Comparison of ENCODE assay signal across 16 cellular contexts in the genomic region with DNA sequence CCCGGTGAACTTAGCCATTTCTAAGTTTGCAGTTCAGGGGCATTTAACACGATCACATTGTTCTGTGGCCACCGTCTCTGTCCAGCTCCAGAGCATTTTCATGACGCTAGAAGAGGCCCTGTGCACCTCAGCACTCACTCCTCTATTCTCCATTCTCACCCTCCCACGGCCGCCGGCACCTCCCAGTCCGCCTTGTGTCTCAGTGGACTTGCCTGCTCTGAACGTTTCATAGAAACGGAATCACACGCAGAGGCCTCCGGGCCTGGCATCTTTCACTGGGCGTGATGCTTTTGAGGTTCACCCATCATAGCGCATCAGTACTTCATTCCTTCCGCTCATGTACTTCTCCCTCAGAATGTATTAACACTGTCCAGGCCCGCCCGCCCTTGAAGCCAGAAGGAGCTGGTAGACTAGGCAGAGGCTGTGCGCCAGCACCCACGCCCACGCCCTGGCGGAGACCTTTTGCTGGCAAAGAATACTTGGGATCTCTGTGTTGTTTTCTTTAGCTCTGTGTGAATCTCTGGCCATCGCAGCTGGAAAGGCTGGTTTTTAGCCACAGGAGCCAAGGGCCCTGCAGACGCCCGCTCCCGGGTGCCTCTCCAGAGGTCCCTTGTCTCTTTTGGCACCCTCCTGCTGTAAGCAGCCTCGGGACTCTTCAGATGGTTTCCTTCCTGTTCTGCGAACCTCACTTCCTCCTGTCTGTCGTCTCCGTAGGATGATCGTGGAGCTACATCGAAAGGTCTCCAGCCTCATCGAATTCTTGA. TPM values are rescaled to one million over a fixed set of nuclear protein-coding genes. Genes with fewer than 3 reads are reported as not detected.
DNase-seq lines count a peak whose midpoint lies in the region; ATAC-seq and TF ChIP-seq lines count a peak whose summit lies in the region.
"Had no signal": no experiment of that assay in that cellular context is flagged by ENCODE, and none has a peak within 500 bp of the region (broad histone marks: within the 10 kb centered on the region; RNA-seq: fewer than 3 reads in every experiment).

No MANE protein-coding gene starts in this region.

- POLR2A ChIA-PET in MCF 10A (lab: Yijun Ruan, JAX) = interaction anchor here (0.7 kb wide), 1 partner anchor 158 kb away, joined by 3 read pairs; no protein-coding TSS in a partner anchor

- BruUV-seq in MCF 10A (replicated peaks; lab: Mats Ljungman, UMichigan) = no TSS peak

- H3K9ac ChIP-seq in H9 (ENCODE audit: extremely low read depth, insufficient read length, low read length) = no peak overlapping the region
- H3K9ac ChIP-seq: SK-N-SH had no signal

- TF ChIP-seq CTCF in breast epithelium (IDR thresholded peaks at IDR 0.05) (no peak), MCF 10A (IDR thresholded peaks at IDR 0.05; ENCODE audit: unreplicated experiment) (no peak), neural crest cell (conservative IDR thresholded peaks at IDR 0.05) (no peak), progenitor cell of endocrine pancreas (IDR thresholded peaks at IDR 0.05; ENCODE audit: unreplicated experiment) (no peak), H9 (conservative IDR thresholded peaks at IDR 0.05) (no peak)

- H2BK15ac ChIP-seq in H9 (ENCODE audit: low read depth, low read length) = no peak overlapping the region

- no peak overlapping the region for H3K27ac Mint-ChIP-seq in MCF 10A (ENCODE audit: low read depth, unreplicated experiment)
- H3K27ac Mint-ChIP-seq in neural crest cell (ENCODE audit: unreplicated experiment) = no peak overlapping the region
- no peak overlapping the region for H3K27ac Mint-ChIP-seq in progenitor cell of endocrine pancreas
- H3K27ac Mint-ChIP-seq in H9 = no peak overlapping the region; a peak in 1 of 7 replicates

- no peak overlapping the region for H3K14ac ChIP-seq in H9 (ENCODE audit: insufficient read depth, low read length)

- H3K36me3 Mint-ChIP-seq in MCF 10A (ENCODE audit: insufficient read depth, unreplicated experiment) (peaks cover 87% of the 10 kb centered on the region), neural crest cell (ENCODE audit: low read depth) (peaks cover 24% of the 10 kb centered on the region), progenitor cell of endocrine pancreas (ENCODE audit: insufficient read depth) (peaks cover 22% of the 10 kb centered on the region), H9 (ENCODE audit: insufficient read depth in 1 of 3, low read depth in 3 of 3) (peaks cover 28 to 72% (median 60%) of the 10 kb centered on the region in 3 experiments)

- H4K91ac ChIP-seq in H9 (ENCODE audit: insufficient read length, low read depth, low read length) = no peak overlapping the region

- H3K4me1 ChIP-seq in breast epithelium (peaks cover 0 to 8% of the 10 kb centered on the region in 2 donors), H9 (ENCODE audit: insufficient read depth, low read length) (no peaks in the 10 kb centered on the region)

- peaks cover 11% of the 10 kb centered on the region for H3K4me1 Mint-ChIP-seq in MCF 10A (ENCODE audit: insufficient read depth, unreplicated experiment)
- H3K4me1 Mint-ChIP-seq in neural crest cell = no peaks in the 10 kb centered on the region
- no peaks in the 10 kb centered on the region for H3K4me1 Mint-ChIP-seq in progenitor cell of endocrine pancreas (ENCODE audit: low read depth)
- H3K4me1 Mint-ChIP-seq in H9 = no peaks in the 10 kb centered on the region

- no peaks in the 10 kb centered on the region for H3K79me1 ChIP-seq in H9 (ENCODE audit: insufficient read depth, low read depth, low read length, poor library complexity, severe bottlenecking)

- H2AFZ ChIP-seq in H9 (ENCODE audit: low read length) = no peak overlapping the region

- H3K36me3 ChIP-seq in breast epithelium = peaks cover 3% of the 10 kb centered on the region

- no peak for ATAC-seq in HG02973 (IDR thresholded peaks at IDR 0.05; ENCODE audit: unreplicated experiment)

- peak overlapping the region in 2 of 3 donors; percentile 11 to 20 for H3K4me3 ChIP-seq in breast epithelium

- WGBS in H9 (ENCODE audit: extremely low coverage, insufficient read length, low lambda C conversion rate) = no CpG with 5 or more reads among the region's 32 CpGs

- H3K79me2 ChIP-seq in H9 (ENCODE audit: insufficient read depth, low read length) = no peaks in the 10 kb centered on the region

- H3K4me2 ChIP-seq in H9 (ENCODE audit: insufficient read depth, insufficient read length, low read length) = no peak overlapping the region
- H3K4me2 ChIP-seq: SK-N-SH had no signal

- H2BK12ac ChIP-seq in H9 (ENCODE audit: insufficient read length, low read depth, low read length) = no peak overlapping the region

- H2BK120ac ChIP-seq in H9 (ENCODE audit: low read depth, low read length, poor library complexity, severe bottlenecking) = no peak overlapping the region

- CTCF ChIA-PET in MCF 10A (lab: Yijun Ruan, JAX) = no interaction called here

- no peak for TF ChIP-seq POLR2A in breast epithelium (IDR thresholded peaks at IDR 0.05)

- peaks cover 4% of the 10 kb centered on the region for H3K23me2 ChIP-seq in H9 (ENCODE audit: insufficient read length, low read depth, low read length, poor library complexity, severe bottlenecking)

- no peaks in the 10 kb centered on the region for H3K27me3 ChIP-seq in breast epithelium
- no peaks in the 10 kb centered on the region for H3K27me3 ChIP-seq in H9 (ENCODE audit: insufficient read depth, low read length)

- H4K8ac ChIP-seq in H9 (replicated peaks; ENCODE audit: insufficient read length, low read depth, low read length) = no peak overlapping the region

- intact Hi-C loops in breast epithelium (cut with DNase I; ENCODE audit: low total_unique reads) (no loop called here), MCF 10A (cut with micrococcal nuclease) (no loop called here)

- H3K9me3 Mint-ChIP-seq in MCF 10A (ENCODE audit: unreplicated experiment) (no peaks in the 10 kb centered on the region), neural crest cell (peaks cover 7% of the 10 kb centered on the region), progenitor cell of endocrine pancreas (ENCODE audit: low read depth) (no peaks in the 10 kb centered on the region), H9 (no peaks in the 10 kb centered on the region)

- no peak overlapping the region for H2BK5ac ChIP-seq in H9 (ENCODE audit: insufficient read length, low read length)

- H3K18ac ChIP-seq in H9 (ENCODE audit: insufficient read length, low read depth, low read length) = no peak overlapping the region

- no peaks in the 10 kb centered on the region for H4K20me1 ChIP-seq in H9 (ENCODE audit: control insufficient read depth, insufficient read depth, insufficient read length)

- H3K4me3 Mint-ChIP-seq in MCF 10A (ENCODE audit: unreplicated experiment) = no peak overlapping the region
- peak overlapping the region; percentile 54 for H3K4me3 Mint-ChIP-seq in neural crest cell
- no peak overlapping the region for H3K4me3 Mint-ChIP-seq in progenitor cell of endocrine pancreas (ENCODE audit: low read depth)
- H3K4me3 Mint-ChIP-seq in H9 = no peak overlapping the region

- no peak overlapping the region for H3K23ac ChIP-seq in H9 (ENCODE audit: insufficient read length, low read depth, low read length)

- H3T11ph ChIP-seq in H9 (ENCODE audit: low read length) = no peak overlapping the region

- no peak overlapping the region for H3K4ac ChIP-seq in H9 (ENCODE audit: low read depth, low read length)

- no peak overlapping the region for H3K56ac ChIP-seq in H9 (ENCODE audit: insufficient read length, low read depth, low read length)

- H4K5ac ChIP-seq in H9 (ENCODE audit: insufficient read length, low read depth, low read length) = no peak overlapping the region

- H3K9me3 ChIP-seq in breast epithelium (no peaks in the 10 kb centered on the region), H9 (ENCODE audit: control insufficient read depth, low read depth, low read length) (no peaks in the 10 kb centered on the region)
- H3K9me3 ChIP-seq: SK-N-SH had no signal

- H2AK5ac ChIP-seq in H9 (ENCODE audit: insufficient read length, low read length) = no peak overlapping the region

- no peak overlapping the region for H2BK20ac ChIP-seq in H9 (ENCODE audit: low read depth, low read length, poor library complexity, severe bottlenecking)

- DNase-seq in breast epithelium (ENCODE audit: low spot score in 2 of 2) (peak in 1 of 2 donors; percentile 72), MCF 10A (ENCODE audit: unreplicated experiment) (no peak), cerebellum (ENCODE audit: low spot score) (peak; percentile 58), neural crest cell (ENCODE audit: low read depth, low spot score) (no peak), progenitor cell of endocrine pancreas (ENCODE audit: low spot score, unreplicated experiment) (no peak), NCI-H526 (lab: John Stamatoyannopoulos, UW) (no peak), H9 (no peak)
- DNase-seq: DMS53, H7, KG1, NCI-H1092 treated with DMSO at 0.1 percent for 48 hours, NCI-H1694, NCI-H69, SHP77, SK-N-SH had no signal

- no peaks in the 10 kb centered on the region for H3K27me3 Mint-ChIP-seq in MCF 10A (ENCODE audit: insufficient read depth, unreplicated experiment)
- peaks cover 2% of the 10 kb centered on the region for H3K27me3 Mint-ChIP-seq in neural crest cell (ENCODE audit: low read depth)
- H3K27me3 Mint-ChIP-seq in progenitor cell of endocrine pancreas = no peaks in the 10 kb centered on the region
- peaks cover 1% of the 10 kb centered on the region; the same call in 1 of the 2 replicates for H3K27me3 Mint-ChIP-seq in H9 (ENCODE audit: low read depth)

- H3K27ac ChIP-seq in breast epithelium = peak overlapping the region; percentile 19 to 62
- H3K27ac ChIP-seq in H9 (ENCODE audit: insufficient read length, low read depth, low read length) = no peak overlapping the region

RNA-seq across cellular contexts. Expression of gene JPT2, which starts 23.4 kb away (rescaled TPM):
- 10 to 100 TPM; 19.2 to 44.2 (median 36.0) TPM for total RNA-seq in breast epithelium
- 111 and 131 TPM in 2 replicates for total RNA-seq in MCF 10A (2022)
- total RNA-seq in cerebellum = 23.3 TPM
- 247 and 261 TPM in 2 replicates for total RNA-seq in neural crest cell
- 141 and 146 TPM in 2 replicates for total RNA-seq in progenitor cell of endocrine pancreas
- total RNA-seq in H9 (2021) = 200 and 206 TPM in 2 replicates

RNA-seq across cellular contexts. Expression of gene CRAMP1, which starts 42.5 kb away (rescaled TPM):
- 10 to 100 TPM in 2 of 3 donors, 1 to 10 TPM in 1; 9.6 to 13.8 (median 10.8) TPM for total RNA-seq in breast epithelium
- total RNA-seq in MCF 10A (2022) = 21.8 and 26.3 TPM in 2 replicates
- 13.4 TPM for total RNA-seq in cerebellum
- total RNA-seq in neural crest cell = 38.3 TPM in 2 replicates
- total RNA-seq in progenitor cell of endocrine pancreas = 58.3 and 61.3 TPM in 2 replicates
- total RNA-seq in H9 (2021) = 39.2 and 46.2 TPM in 2 replicates

RNA-seq across cellular contexts. Expression of gene IFT140, which starts 42.8 kb away (rescaled TPM):
- 10 to 100 TPM; 17.0 to 30.1 (median 23.9) TPM for total RNA-seq in breast epithelium
- 18.6 and 19.7 TPM in 2 replicates for total RNA-seq in MCF 10A (2022)
- total RNA-seq in cerebellum = 44.6 TPM
- 43.3 and 45.8 TPM in 2 replicates for total RNA-seq in neural crest cell
- total RNA-seq in progenitor cell of endocrine pancreas = 75.2 and 85.3 TPM in 2 replicates
- 21.3 and 24.0 TPM in 2 replicates for total RNA-seq in H9 (2021)

RNA-seq across cellular contexts. Expression of gene MAPK8IP3, which starts 51.3 kb away (rescaled TPM):
- total RNA-seq in breast epithelium (10 to 100 TPM; 41.1 to 82.6 (median 71.6) TPM), MCF 10A (2022) (77.4 and 86.6 TPM in 2 replicates), cerebellum (85.3 TPM), neural crest cell (111 and 113 TPM in 2 replicates), progenitor cell of endocrine pancreas (153 and 157 TPM in 2 replicates), H9 (2021) (49.4 and 51.3 TPM in 2 replicates)
